In the genomic region with DNA sequence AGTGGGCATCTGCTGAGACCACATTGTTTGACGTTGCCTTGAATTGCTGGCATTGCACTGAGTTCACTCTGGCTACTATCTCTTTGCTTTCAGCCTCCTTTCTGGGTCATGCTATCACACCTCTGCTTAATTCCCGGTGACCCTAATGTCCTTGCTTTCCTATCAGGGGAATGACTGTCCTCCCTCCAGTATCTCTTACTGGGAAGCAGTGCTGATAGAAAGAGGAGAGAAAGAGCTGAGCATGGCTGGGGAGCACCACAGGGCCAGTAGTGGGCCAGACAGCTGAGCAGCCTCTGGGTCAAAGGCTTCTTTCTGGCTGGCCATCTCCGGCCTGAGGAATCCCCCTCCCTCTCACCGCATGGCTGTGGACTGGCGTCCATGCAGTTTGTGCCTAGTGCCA, we compare ENCODE assay signal across 23 cellular contexts.
"Had no signal": no experiment of that assay in that cellular context is flagged by ENCODE, and none has a peak within 500 bp of the region (broad histone marks: within the 10 kb centered on the region; RNA-seq: fewer than 3 reads in every experiment).

No MANE protein-coding gene starts in this region.

- H3K9me3 ChIP-seq: esophagus squamous epithelium, gastrocnemius medialis, left ventricle myocardium inferior, lower lobe of right lung, mucosa of descending colon had no signal

- ATAC-seq: gastrocnemius medialis, left colon, left lobe of liver, lower lobe of right lung, mucosa of descending colon had no signal

- DNase-seq: dermis blood vessel endothelial cell; dorsolateral prefrontal cortex; effector CD4-positive, alpha-beta T cell; effector memory CD4-positive, alpha-beta T cell; esophagus squamous epithelium; foreskin fibroblast; foreskin melanocyte; gastrocnemius medialis; glutamatergic neuron; head of caudate nucleus; hypothalamus; immature natural killer cell; islet precursor cell; kidney; kidney glomerular epithelial cell; left colon; left ventricle myocardium inferior; lower lobe of right lung; mesenchymal stem cell; mucosa of descending colon had no signal

- H3K4me2 ChIP-seq: hepatocyte had no signal

- H2AFZ ChIP-seq: hepatocyte had no signal

- H3K4me1 ChIP-seq: esophagus squamous epithelium, gastrocnemius medialis, left ventricle myocardium inferior, lower lobe of right lung had no signal

- H3K79me2 ChIP-seq: hepatocyte had no signal

- H3K27me3 ChIP-seq: esophagus squamous epithelium, gastrocnemius medialis, hepatocyte had no signal

- H3K27ac ChIP-seq: coronary artery, dorsolateral prefrontal cortex, esophagus squamous epithelium, gastrocnemius medialis, hepatocyte, left ventricle myocardium inferior, lower lobe of right lung had no signal

- H3K4me3 ChIP-seq: coronary artery, dorsolateral prefrontal cortex, esophagus squamous epithelium, gastrocnemius medialis, hepatocyte, left ventricle myocardium inferior, lower lobe of right lung, mucosa of descending colon had no signal

- H3K36me3 ChIP-seq: esophagus squamous epithelium, gastrocnemius medialis, left ventricle myocardium inferior, lower lobe of right lung had no signal
